ENCODE assay signal across 9 cellular contexts in genomic region chr12:117100251-117100650, GRCh38. TPM values are rescaled to one million over a fixed set of nuclear protein-coding genes. Genes with fewer than 3 reads are reported as not detected.
A peak's percentile ranks its signal among the peaks of the same experiment; 100 is the strongest.
DNase-seq lines count a peak whose midpoint lies in the region; ATAC-seq and TF ChIP-seq lines count a peak whose summit lies in the region.
"Had no signal": no experiment of that assay in that cellular context is flagged by ENCODE, and none has a peak within 500 bp of the region (broad histone marks: within the 10 kb centered on the region; RNA-seq: fewer than 3 reads in every experiment).

No MANE protein-coding gene starts in this region.

- TF ChIP-seq CTCF in heart left ventricle (IDR thresholded peaks at IDR 0.05) (peak in 10 of 12 donors; percentile 13 to 45 (median 28)), right atrium auricular region (IDR thresholded peaks at IDR 0.05) (peak in 1 of 2 donors; percentile 51), fibroblast of villous mesenchyme (IDR thresholded peaks at IDR 0.05; ENCODE audit: insufficient read depth, low read depth, low read length) (peak; percentile 37), upper lobe of right lung (IDR thresholded peaks at IDR 0.05) (peak; percentile 27)

- WGBS in heart left ventricle, 4 donors: 42 to 49% (median 44%) methylated on average over 5 of the region's 5 CpGs

- H3K4me1 ChIP-seq in heart left ventricle: peaks cover 0 to 40% (median 20%) of the 10 kb centered on the region in 12 donors
- peaks cover 0 to 30% of the 10 kb centered on the region in 2 donors for H3K4me1 ChIP-seq in right atrium auricular region
- H3K4me1 ChIP-seq in upper lobe of right lung: no peaks in the 10 kb centered on the region

- H3K4me3 ChIP-seq in heart left ventricle (no peak overlapping the region), right atrium auricular region (no peak overlapping the region), fibroblast of villous mesenchyme (ENCODE audit: low read depth, low read length) (no peak overlapping the region), upper lobe of right lung (no peak overlapping the region)

- peak in 1 of 5 donors; percentile 27 for DNase-seq in heart left ventricle
- no peak for DNase-seq in right atrium auricular region (ENCODE audit: low spot score)
- peak; percentile 18 for DNase-seq in RPMI8226
- DNase-seq in fibroblast of villous mesenchyme (ENCODE audit: low read depth): peak; percentile 13
- peak; percentile 40 for DNase-seq in upper lobe of right lung
- no peak for DNase-seq in DMS79 (lab: John Stamatoyannopoulos, UW)
- DNase-seq: NCI-H1436 had no signal

- H3K27ac ChIP-seq in heart left ventricle: peak overlapping the region in 2 of 12 donors; percentile 21 to 76
- no peak overlapping the region for H3K27ac ChIP-seq in right atrium auricular region
- H3K27ac ChIP-seq in upper lobe of right lung: no peak overlapping the region

- ATAC-seq in heart left ventricle (peak in 3 of 4 donors; percentile 10 to 45 (median 30)), upper lobe of right lung (no peak), HG03460 (IDR thresholded peaks at IDR 0.05; ENCODE audit: unreplicated experiment) (no peak), HG02885 (IDR thresholded peaks at IDR 0.05; ENCODE audit: poor library complexity, unreplicated experiment) (no peak)

- intact Hi-C loops in heart left ventricle (cut with DNase I) (no loop called here), upper lobe of right lung (cut with DNase I) (no loop called here)

- no peak for TF ChIP-seq POLR2A in heart left ventricle (IDR thresholded peaks at IDR 0.05)

- peaks cover 0 to 33% (median 6%) of the 10 kb centered on the region in 9 donors for H3K27me3 ChIP-seq in heart left ventricle
- no peaks in the 10 kb centered on the region for H3K27me3 ChIP-seq in right atrium auricular region
- peaks cover 43% of the 10 kb centered on the region for H3K27me3 ChIP-seq in upper lobe of right lung

- H3K36me3 ChIP-seq in heart left ventricle (no peaks in the 10 kb centered on the region), right atrium auricular region (no peaks in the 10 kb centered on the region), upper lobe of right lung (no peaks in the 10 kb centered on the region)

- no peaks in the 10 kb centered on the region for H3K9me3 ChIP-seq in heart left ventricle
- no peaks in the 10 kb centered on the region for H3K9me3 ChIP-seq in right atrium auricular region
- no peaks in the 10 kb centered on the region for H3K9me3 ChIP-seq in upper lobe of right lung

RNA-seq across cellular contexts. Expression of gene TESC, which starts 1.0 kb away (rescaled TPM):
- total RNA-seq in heart left ventricle (10 to 100 TPM; 25.2 to 94.1 (median 72.2) TPM), right atrium auricular region (10 to 100 TPM; 31.2 to 36.2 TPM), fibroblast of villous mesenchyme (not detected in 2 replicates), upper lobe of right lung (10.3 TPM)
- 10 to 100 TPM; 40.5 to 88.8 TPM for polyA plus RNA-seq in heart left ventricle

Comparison
In these comparisons a context has a peak if more than half of its experiments do, and no peak if none do; other contexts are left out.
1. ATAC-seq: peak in heart left ventricle (3 of 4); none in upper lobe of right lung (single experiment), HG03460 (single experiment) and HG02885 (single experiment).
2. DNase-seq: peak in RPMI8226 (single experiment), fibroblast of villous mesenchyme (single experiment) and upper lobe of right lung (single experiment); none in right atrium auricular region (single experiment) and DMS79 (single experiment).
3. RNA of gene TESC, which starts 1.0 kb away (total RNA-seq): 25.2 to 94.1 TPM in heart left ventricle, 31.2 to 36.2 TPM in right atrium auricular region and 10.3 TPM in upper lobe of right lung (single experiment); not detected in fibroblast of villous mesenchyme; every median in the first group is over 10 times any median in the second.